ENCODE assay signal across 1 cellular context in the genomic region with DNA sequence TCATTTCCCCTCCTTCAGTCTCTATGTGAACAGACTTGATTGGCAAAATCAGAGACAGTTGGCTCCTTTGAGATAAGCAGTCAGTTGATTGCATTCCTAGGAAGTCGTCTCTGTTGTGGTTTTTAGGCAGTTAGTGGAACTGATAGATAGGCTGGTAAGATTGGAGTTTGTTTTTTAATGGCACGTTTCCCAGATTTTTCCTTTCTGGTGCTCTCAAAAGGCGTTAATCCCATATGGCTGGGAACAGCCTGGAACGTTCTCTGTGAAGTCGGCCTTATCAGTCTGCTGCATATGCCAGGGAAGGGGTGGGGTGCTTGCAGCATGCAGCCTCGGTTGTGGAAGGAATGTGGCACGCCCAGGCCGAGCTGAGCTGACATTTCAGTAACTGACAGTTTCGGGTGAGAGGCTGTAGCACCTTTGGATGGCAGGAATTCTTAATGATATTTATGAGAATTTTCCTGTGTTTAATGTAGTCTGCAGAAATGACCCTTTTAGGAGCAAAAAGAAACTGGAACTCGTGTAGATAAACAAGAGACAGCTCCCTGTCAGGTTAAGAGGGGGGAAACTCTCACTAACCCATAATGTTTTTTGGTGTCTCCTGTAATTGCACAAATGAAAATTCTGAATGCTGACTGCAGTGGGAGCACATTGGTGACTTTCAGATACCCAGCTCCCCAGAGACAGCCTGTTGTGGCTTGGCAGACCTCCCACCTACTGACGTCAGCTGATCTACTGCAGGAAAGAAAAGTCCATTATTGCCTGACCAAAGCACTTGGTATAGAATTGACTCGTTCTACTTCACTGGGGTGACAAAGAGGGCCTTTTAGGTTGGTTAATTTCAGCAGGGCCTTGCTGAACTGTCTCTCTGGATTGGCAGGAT.
TF ChIP-seq lines count a peak whose summit lies in the region.

No MANE protein-coding gene starts in this region.

TF ChIP-seq in K562, 482 proteins besides CTCF, POLR2A, EP300 and RAD21 (continued from another document and continues in another):
- TF ChIP-seq JUN (IDR thresholded peaks at IDR 0.05; ENCODE audit: borderline replicate concordance, low read depth, low read length) (peak; percentile 57; the same call in 1 of the 2 replicates), JUN (CRISPR knock-in tag; IDR thresholded peaks at IDR 0.05; ENCODE audit: borderline replicate concordance) (no peak), ATF6 (CRISPR knock-in tag; IDR thresholded peaks at IDR 0.05) (no peak), PTRF (tag; IDR thresholded peaks at IDR 0.05) (peak; percentile 63; the same call in 1 of the 2 replicates), CHCHD3 (CRISPR knock-in tag; IDR thresholded peaks at IDR 0.05) (no peak), NR3C1 (CRISPR knock-in tag; IDR thresholded peaks at IDR 0.05) (no peak), AFF1 (IDR thresholded peaks at IDR 0.05; ENCODE audit: low read depth in 1 of 2, partially characterized antibody in 2 of 2) (peak; percentile 61 to 95), HMG20A (CRISPR knock-in tag; conservative IDR thresholded peaks at IDR 0.05) (peak; percentile 100), SMARCB1 (IDR thresholded peaks at IDR 0.05; ENCODE audit: insufficient read length, low read depth) (no peak), MYBL2 (IDR thresholded peaks at IDR 0.05; ENCODE audit: low read depth) (no peak; the same call in 1 of the 2 replicates), MYBL2 (CRISPR knock-in tag; IDR thresholded peaks at IDR 0.05; ENCODE audit: borderline replicate concordance) (no peak), FOXM1 (IDR thresholded peaks at IDR 0.05; ENCODE audit: low read depth) (peak; percentile 95), FOXM1 (CRISPR knock-in tag; IDR thresholded peaks at IDR 0.05; ENCODE audit: low read depth) (no peak), ATF3 (IDR thresholded peaks at IDR 0.05) (peak; percentile 92), ATF3 (CRISPR knock-in tag; conservative IDR thresholded peaks at IDR 0.05) (no peak), THRAP3 (IDR thresholded peaks at IDR 0.05; ENCODE audit: borderline replicate concordance) (no peak), L3MBTL2 (IDR thresholded peaks at IDR 0.05) (peak; percentile 82), PHF21A (IDR thresholded peaks at IDR 0.05; ENCODE audit: borderline replicate concordance, low read depth) (peak; percentile 87), MCM2 (IDR thresholded peaks at IDR 0.05; ENCODE audit: low read depth) (no peak), ZNF561 (CRISPR knock-in tag; conservative IDR thresholded peaks at IDR 0.05) (no peak), ZNF133 (CRISPR knock-in tag; IDR thresholded peaks at IDR 0.05) (no peak), SMAD1 (IDR thresholded peaks at IDR 0.05; ENCODE audit: low read depth, low read length, partially characterized antibody) (peak; percentile 46), SMARCA5 (IDR thresholded peaks at IDR 0.05) (no peak), MCM3 (IDR thresholded peaks at IDR 0.05) (no peak), ZNF274 (IDR thresholded peaks at IDR 0.05; ENCODE audit: borderline replicate concordance, low read depth, low read length) (no peak; the same call in 1 of the 2 replicates), PHF8 (IDR thresholded peaks at IDR 0.05; ENCODE audit: borderline replicate concordance, low read length) (no peak), DDX20 (tag; IDR thresholded peaks at IDR 0.05; ENCODE audit: low read depth) (peak; percentile 92), DLX4 (CRISPR knock-in tag; IDR thresholded peaks at IDR 0.05) (no peak), TCF3 (CRISPR knock-in tag; IDR thresholded peaks at IDR 0.05) (peak; percentile 98), HDAC6 (IDR thresholded peaks at IDR 0.05; ENCODE audit: low read depth, low read length) (no peak), HLTF (IDR thresholded peaks at IDR 0.05) (no peak; the same call in 1 of the 2 replicates), FOXP4 (CRISPR knock-in tag; IDR thresholded peaks at IDR 0.05; ENCODE audit: borderline replicate concordance) (no peak), ZFP30 (CRISPR knock-in tag; IDR thresholded peaks at IDR 0.05; ENCODE audit: borderline replicate concordance) (no peak), CXXC5 (CRISPR knock-in tag; IDR thresholded peaks at IDR 0.05) (peak; percentile 99), ZNF609 (CRISPR knock-in tag; IDR thresholded peaks at IDR 0.05; ENCODE audit: borderline replicate concordance) (peak; percentile 97; the same call in 1 of the 2 replicates)
- TF ChIP-seq, protein P1, sequence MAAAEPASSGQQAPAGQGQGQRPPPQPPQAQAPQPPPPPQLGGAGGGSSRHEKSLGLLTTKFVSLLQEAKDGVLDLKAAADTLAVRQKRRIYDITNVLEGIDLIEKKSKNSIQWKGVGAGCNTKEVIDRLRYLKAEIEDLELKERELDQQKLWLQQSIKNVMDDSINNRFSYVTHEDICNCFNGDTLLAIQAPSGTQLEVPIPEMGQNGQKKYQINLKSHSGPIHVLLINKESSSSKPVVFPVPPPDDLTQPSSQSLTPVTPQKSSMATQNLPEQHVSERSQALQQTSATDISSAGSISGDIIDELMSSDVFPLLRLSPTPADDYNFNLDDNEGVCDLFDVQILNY (CRISPR knock-in tag; IDR thresholded peaks at IDR 0.05), result 0 out of 2 replicates have a peak, but pooled peaks have one; percentile 29
- TF ChIP-seq, protein P2, sequence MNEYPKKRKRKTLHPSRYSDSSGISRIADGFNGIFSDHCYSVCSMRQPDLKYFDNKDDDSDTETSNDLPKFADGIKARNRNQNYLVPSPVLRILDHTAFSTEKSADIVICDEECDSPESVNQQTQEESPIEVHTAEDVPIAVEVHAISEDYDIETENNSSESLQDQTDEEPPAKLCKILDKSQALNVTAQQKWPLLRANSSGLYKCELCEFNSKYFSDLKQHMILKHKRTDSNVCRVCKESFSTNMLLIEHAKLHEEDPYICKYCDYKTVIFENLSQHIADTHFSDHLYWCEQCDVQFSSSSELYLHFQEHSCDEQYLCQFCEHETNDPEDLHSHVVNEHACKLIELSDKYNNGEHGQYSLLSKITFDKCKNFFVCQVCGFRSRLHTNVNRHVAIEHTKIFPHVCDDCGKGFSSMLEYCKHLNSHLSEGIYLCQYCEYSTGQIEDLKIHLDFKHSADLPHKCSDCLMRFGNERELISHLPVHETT (CRISPR knock-in tag; conservative IDR thresholded peaks at IDR 0.05 in 1 of 2, IDR thresholded peaks at IDR 0.05 in 1 of 2), result peak in 1 of 2 experiments; percentile 77; a peak in 2 of 4 replicates
- TF ChIP-seq, protein P3, sequence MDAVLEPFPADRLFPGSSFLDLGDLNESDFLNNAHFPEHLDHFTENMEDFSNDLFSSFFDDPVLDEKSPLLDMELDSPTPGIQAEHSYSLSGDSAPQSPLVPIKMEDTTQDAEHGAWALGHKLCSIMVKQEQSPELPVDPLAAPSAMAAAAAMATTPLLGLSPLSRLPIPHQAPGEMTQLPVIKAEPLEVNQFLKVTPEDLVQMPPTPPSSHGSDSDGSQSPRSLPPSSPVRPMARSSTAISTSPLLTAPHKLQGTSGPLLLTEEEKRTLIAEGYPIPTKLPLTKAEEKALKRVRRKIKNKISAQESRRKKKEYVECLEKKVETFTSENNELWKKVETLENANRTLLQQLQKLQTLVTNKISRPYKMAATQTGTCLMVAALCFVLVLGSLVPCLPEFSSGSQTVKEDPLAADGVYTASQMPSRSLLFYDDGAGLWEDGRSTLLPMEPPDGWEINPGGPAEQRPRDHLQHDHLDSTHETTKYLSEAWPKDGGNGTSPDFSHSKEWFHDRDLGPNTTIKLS (IDR thresholded peaks at IDR 0.05; ENCODE audit: borderline replicate concordance, low read depth), result no peak
- TF ChIP-seq, protein P4, sequence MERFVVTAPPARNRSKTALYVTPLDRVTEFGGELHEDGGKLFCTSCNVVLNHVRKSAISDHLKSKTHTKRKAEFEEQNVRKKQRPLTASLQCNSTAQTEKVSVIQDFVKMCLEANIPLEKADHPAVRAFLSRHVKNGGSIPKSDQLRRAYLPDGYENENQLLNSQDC (CRISPR knock-in tag; IDR thresholded peaks at IDR 0.05), result no peak
